ENCODE assay signal across 21 cellular contexts in the genomic region with DNA sequence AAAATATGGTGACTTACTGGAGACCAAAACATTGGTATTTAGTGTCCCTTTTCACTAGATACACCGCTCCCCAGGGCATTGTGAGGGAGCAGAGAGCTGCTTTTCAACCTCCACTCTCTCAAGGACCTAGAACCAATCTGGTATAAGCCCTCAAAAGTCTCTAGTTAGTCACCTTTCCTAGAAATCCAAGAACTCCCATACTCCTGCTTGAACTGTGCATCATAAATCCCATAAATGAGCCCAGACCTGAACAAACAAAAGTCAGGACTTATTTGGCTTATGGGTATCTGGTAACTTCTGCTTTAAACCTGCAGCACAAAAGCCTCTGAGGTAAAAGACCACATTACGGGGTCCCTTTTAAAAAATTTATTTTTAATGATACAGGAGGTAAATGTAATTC.
"Had no signal": no experiment of that assay in that cellular context is flagged by ENCODE, and none has a peak within 500 bp of the region (broad histone marks: within the 10 kb centered on the region; RNA-seq: fewer than 3 reads in every experiment).

No MANE protein-coding gene starts in this region.

- H3K4me1 ChIP-seq: ascending aorta, gastroesophageal sphincter, upper lobe of right lung had no signal

- H3K9me3 ChIP-seq: ascending aorta, esophagus muscularis mucosa, gastroesophageal sphincter, ovary, sigmoid colon, thoracic aorta, upper lobe of right lung had no signal

- H3K4me3 ChIP-seq: ascending aorta, esophagus muscularis mucosa, gastroesophageal sphincter, ovary, sigmoid colon, thoracic aorta, upper lobe of right lung had no signal

- H3K27me3 Mint-ChIP-seq: activated naive CD4-positive, alpha-beta T cell treated with anti-CD3 and anti-CD28 coated beads, Interleukin-2, amount 50 U/mL, for 24 hours; stimulated activated memory B cell treated with anti-CD40 and anti-IgM and Interleukin-4, amounts not matched to agents 10 μg/mL and 1 μg/mL and 100 μg/mL, for 72 hours had no signal

- H3K36me3 Mint-ChIP-seq: activated naive CD4-positive, alpha-beta T cell treated with anti-CD3 and anti-CD28 coated beads, Interleukin-2, amount 50 U/mL, for 24 hours; immature natural killer cell; mesothelial cell of epicardium; stimulated activated memory B cell treated with anti-CD40 and anti-IgM and Interleukin-4, amounts not matched to agents 10 μg/mL and 1 μg/mL and 100 μg/mL, for 72 hours had no signal

- H3K4me3 Mint-ChIP-seq: activated naive CD4-positive, alpha-beta T cell treated with anti-CD3 and anti-CD28 coated beads, Interleukin-2, amount 50 U/mL, for 24 hours; immature natural killer cell; mesothelial cell of epicardium; stimulated activated memory B cell treated with anti-CD40 and anti-IgM and Interleukin-4, amounts not matched to agents 10 μg/mL and 1 μg/mL and 100 μg/mL, for 72 hours had no signal

- H3K4me1 Mint-ChIP-seq: activated naive CD4-positive, alpha-beta T cell treated with anti-CD3 and anti-CD28 coated beads, Interleukin-2, amount 50 U/mL, for 24 hours; immature natural killer cell; stimulated activated memory B cell treated with anti-CD40 and anti-IgM and Interleukin-4, amounts not matched to agents 10 μg/mL and 1 μg/mL and 100 μg/mL, for 72 hours had no signal

- H3K27me3 ChIP-seq: ascending aorta, esophagus muscularis mucosa, gastroesophageal sphincter, ovary, sigmoid colon, upper lobe of right lung had no signal

- DNase-seq: activated CD4-positive, alpha-beta T cell treated with anti-CD3 and anti-CD28 coated beads, Interleukin-2, amount 50 U/mL, for 1 hour; activated CD4-positive, CD25-positive, alpha-beta regulatory T cell treated with anti-CD3 and anti-CD28 coated beads, Interleukin-2, amount 50 U/mL, for 72 hours; activated CD8-positive, alpha-beta memory T cell treated with anti-CD3 and anti-CD28 coated beads, Interleukin-2, amount 50 U/mL, for 48 hours; activated effector memory CD4-positive, alpha-beta T cell treated with anti-CD3 and anti-CD28 coated beads, Interleukin-2, amount 50 U/mL, for 16 hours; activated T-cell treated with anti-CD3 and anti-CD28 coated beads, Interleukin-2, amount 50 U/mL, for 48 hours; dermis blood vessel endothelial cell; effector memory CD4-positive, alpha-beta T cell; immature natural killer cell; kidney glomerular epithelial cell; ovary; sigmoid colon; stimulated activated CD4-positive, alpha-beta T cell treated with anti-CD3 and anti-CD28 coated beads, Interleukin-4, amount 100 ng/mL, for 4 hours; T1000; upper lobe of right lung had no signal

- H3K27ac ChIP-seq: ascending aorta, esophagus muscularis mucosa, gastroesophageal sphincter, ovary, thoracic aorta, upper lobe of right lung had no signal

- H3K36me3 ChIP-seq: ascending aorta, esophagus muscularis mucosa, gastroesophageal sphincter, ovary, sigmoid colon, thoracic aorta, upper lobe of right lung had no signal

- H3K9me3 Mint-ChIP-seq: activated naive CD4-positive, alpha-beta T cell treated with anti-CD3 and anti-CD28 coated beads, Interleukin-2, amount 50 U/mL, for 24 hours; mesothelial cell of epicardium; stimulated activated memory B cell treated with anti-CD40 and anti-IgM and Interleukin-4, amounts not matched to agents 10 μg/mL and 1 μg/mL and 100 μg/mL, for 72 hours had no signal

- ATAC-seq: gastroesophageal sphincter; stimulated activated memory B cell treated with anti-CD40 and anti-IgM and Interleukin-4, amounts not matched to agents 10 μg/mL and 1 μg/mL and 100 μg/mL, for 72 hours; upper lobe of right lung had no signal

- H3K27ac Mint-ChIP-seq: activated naive CD4-positive, alpha-beta T cell treated with anti-CD3 and anti-CD28 coated beads, Interleukin-2, amount 50 U/mL, for 24 hours; immature natural killer cell; stimulated activated memory B cell treated with anti-CD40 and anti-IgM and Interleukin-4, amounts not matched to agents 10 μg/mL and 1 μg/mL and 100 μg/mL, for 72 hours had no signal
